Comparison of ENCODE assay signal across 23 cellular contexts in genomic region chr6:157493173-157493572, GRCh38.
"Had no signal": no experiment of that assay in that cellular context is flagged by ENCODE, and none has a peak within 500 bp of the region (broad histone marks: within the 10 kb centered on the region; RNA-seq: fewer than 3 reads in every experiment).

No MANE protein-coding gene starts in this region.

- H3K36me3 ChIP-seq: ascending aorta had no signal

- H3K27ac Mint-ChIP-seq: activated CD4-positive, alpha-beta T cell treated with anti-CD3 and anti-CD28 coated beads, Interleukin-2, amount 10 ng/mL, durations not matched to agents 24 days and 14 days; activated CD8-positive, alpha-beta memory T cell treated with anti-CD3 and anti-CD28 coated beads, Interleukin-2, amount 10 ng/mL, durations not matched to agents 7 days and 5 days; activated naive CD4-positive, alpha-beta T cell treated with anti-CD3 and anti-CD28 coated beads, Interleukin-2, amount 50 U/mL, for 24 hours; activated T-cell treated with anti-CD3 and anti-CD28 coated beads, Interleukin-2, amount 50 U/mL, for 24 hours; activated T-helper 1 cell treated with anti-CD3 and anti-CD28 coated beads, Interleukin-12 subunit alpha, Interleukin-12 subunit beta, Interleukin-2, Interleukin-4 antibody, amounts not matched to agents 30 ng/mL and 10 ng/mL and 1 ng/mL, durations not matched to agents 14 hours and 24 hours and 36 hours; T-cell had no signal

- H3K27me3 ChIP-seq: ascending aorta, body of pancreas had no signal

- H3K9me3 Mint-ChIP-seq: activated naive CD4-positive, alpha-beta T cell treated with anti-CD3 and anti-CD28 coated beads, Interleukin-2, amount 50 U/mL, for 24 hours had no signal

- H3K36me3 Mint-ChIP-seq: T-cell had no signal

- H3K4me3 ChIP-seq: ascending aorta, body of pancreas, K562 had no signal

- DNase-seq: activated CD4-positive, alpha-beta T cell treated with anti-CD3 and anti-CD28 coated beads, Interleukin-2, amount 10 ng/mL, durations not matched to agents 24 days and 14 days; activated CD4-positive, alpha-beta T cell treated with anti-CD3 and anti-CD28 coated beads, Interleukin-2, amount 50 U/mL, for 48 hours; activated CD4-positive, CD25-positive, alpha-beta regulatory T cell treated with anti-CD3 and anti-CD28 coated beads, Interleukin-2, amount 50 U/mL, for 72 hours; activated CD8-positive, alpha-beta memory T cell treated with anti-CD3 and anti-CD28 coated beads, Interleukin-2, amount 10 ng/mL, durations not matched to agents 7 days and 5 days; activated effector memory CD4-positive, alpha-beta T cell treated with Interleukin-2 at 50 U/mL for 16 hours; activated naive CD4-positive, alpha-beta T cell; activated T-cell treated with anti-CD3 and anti-CD28 coated beads, Interleukin-2, amount 50 U/mL, for 24 hours; body of pancreas; Karpas-422; MM.1S; NCI-H1105; NCI-H1436; NCI-H1694 treated with DMSO at 0.1 percent for 48 hours; NCI-H2081 treated with DMSO at 0.1 percent for 48 hours; NCI-H446; NCI-H524; PC-3; SIG-M5; T-cell had no signal

- H3K4me1 ChIP-seq: ascending aorta had no signal

- ATAC-seq: activated CD8-positive, alpha-beta memory T cell treated with anti-CD3 and anti-CD28 coated beads, Interleukin-2, amount 10 ng/mL, durations not matched to agents 7 days and 5 days; body of pancreas; K562; PC-3; T-cell had no signal

- H3K4me3 Mint-ChIP-seq: activated CD4-positive, alpha-beta T cell treated with anti-CD3 and anti-CD28 coated beads, Interleukin-2, amount 10 ng/mL, durations not matched to agents 24 days and 14 days; activated CD8-positive, alpha-beta memory T cell treated with anti-CD3 and anti-CD28 coated beads, Interleukin-2, amount 10 ng/mL, durations not matched to agents 7 days and 5 days; activated naive CD4-positive, alpha-beta T cell treated with anti-CD3 and anti-CD28 coated beads, Interleukin-2, amount 50 U/mL, for 24 hours; activated T-cell treated with anti-CD3 and anti-CD28 coated beads, Interleukin-2, amount 50 U/mL, for 24 hours; activated T-helper 1 cell treated with anti-CD3 and anti-CD28 coated beads, Interleukin-12 subunit alpha, Interleukin-12 subunit beta, Interleukin-2, Interleukin-4 antibody, amounts not matched to agents 30 ng/mL and 10 ng/mL and 1 ng/mL, durations not matched to agents 14 hours and 24 hours and 36 hours; T-cell had no signal

- H3K9me3 ChIP-seq: body of pancreas had no signal

- H3K27ac ChIP-seq: ascending aorta had no signal
